1 cellular context compared by ENCODE assay signal in the genomic region with DNA sequence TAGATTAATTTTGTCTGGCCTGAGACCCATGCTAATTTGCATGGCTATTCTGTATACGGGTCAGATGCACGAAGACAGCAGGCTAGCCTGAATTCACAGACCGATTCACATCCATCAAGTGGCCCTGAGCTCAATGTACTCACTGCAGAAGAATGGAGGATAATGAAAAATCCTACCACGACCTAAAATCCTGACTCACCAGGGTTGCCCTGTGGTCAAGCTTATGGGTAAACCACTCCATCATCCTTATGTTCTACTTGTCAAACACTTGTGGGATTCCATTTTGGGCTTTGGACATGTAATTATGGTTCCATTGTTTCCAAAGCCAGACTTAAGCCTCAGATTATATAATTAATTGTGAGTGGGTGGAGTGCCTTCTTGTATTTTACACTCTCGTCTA.
TF ChIP-seq lines count a peak whose summit lies in the region.

No MANE protein-coding gene starts in this region.

TF ChIP-seq in SK-N-SH, 30 proteins besides CTCF, POLR2A, EP300 and RAD21 (continued from another document):
- TF ChIP-seq ZBTB33 (IDR thresholded peaks at IDR 0.05; ENCODE audit: borderline replicate concordance, low read depth) (no peak), IRF3 (IDR thresholded peaks at IDR 0.05; ENCODE audit: low read depth, low read length) (no peak), EZH2phosphoT487 (IDR thresholded peaks at IDR 0.05; ENCODE audit: borderline replicate concordance, low read depth) (no peak), RCOR1 (IDR thresholded peaks at IDR 0.05; ENCODE audit: low read length) (no peak), RXRA (IDR thresholded peaks at IDR 0.05; ENCODE audit: borderline replicate concordance, low read depth) (peak; percentile 82), NRF1 (IDR thresholded peaks at IDR 0.05; ENCODE audit: low read depth, low read length) (no peak), JUND (IDR thresholded peaks at IDR 0.05) (peak; percentile 67; the same call in 1 of the 2 replicates), YY1 (IDR thresholded peaks at IDR 0.05; ENCODE audit: low read depth) (no peak), PBX3 (IDR thresholded peaks at IDR 0.05) (peak; percentile 88), TCF12 (IDR thresholded peaks at IDR 0.05) (peak; percentile 37; the same call in 1 of the 2 replicates), SMC3 (IDR thresholded peaks at IDR 0.05; ENCODE audit: low read depth, low read length) (no peak), GATA2 (CRISPR knock-in tag; IDR thresholded peaks at IDR 0.05) (no peak), FOSL2 (IDR thresholded peaks at IDR 0.05; ENCODE audit: borderline replicate concordance, low read depth) (peak; percentile 68; the same call in 1 of the 2 replicates), CHD2 (IDR thresholded peaks at IDR 0.05; ENCODE audit: low read length, partially characterized antibody) (no peak)
- TF ChIP-seq, protein P1, sequence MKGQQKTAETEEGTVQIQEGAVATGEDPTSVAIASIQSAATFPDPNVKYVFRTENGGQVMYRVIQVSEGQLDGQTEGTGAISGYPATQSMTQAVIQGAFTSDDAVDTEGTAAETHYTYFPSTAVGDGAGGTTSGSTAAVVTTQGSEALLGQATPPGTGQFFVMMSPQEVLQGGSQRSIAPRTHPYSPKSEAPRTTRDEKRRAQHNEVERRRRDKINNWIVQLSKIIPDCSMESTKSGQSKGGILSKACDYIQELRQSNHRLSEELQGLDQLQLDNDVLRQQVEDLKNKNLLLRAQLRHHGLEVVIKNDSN (IDR thresholded peaks at IDR 0.05; ENCODE audit: borderline replicate concordance, low read depth): no peak
- TF ChIP-seq, protein P2, sequence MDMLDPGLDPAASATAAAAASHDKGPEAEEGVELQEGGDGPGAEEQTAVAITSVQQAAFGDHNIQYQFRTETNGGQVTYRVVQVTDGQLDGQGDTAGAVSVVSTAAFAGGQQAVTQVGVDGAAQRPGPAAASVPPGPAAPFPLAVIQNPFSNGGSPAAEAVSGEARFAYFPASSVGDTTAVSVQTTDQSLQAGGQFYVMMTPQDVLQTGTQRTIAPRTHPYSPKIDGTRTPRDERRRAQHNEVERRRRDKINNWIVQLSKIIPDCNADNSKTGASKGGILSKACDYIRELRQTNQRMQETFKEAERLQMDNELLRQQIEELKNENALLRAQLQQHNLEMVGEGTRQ (IDR thresholded peaks at IDR 0.05; ENCODE audit: borderline replicate concordance, low read depth, low read length): no peak
